Comparison of ENCODE assay signal across 20 cellular contexts in genomic region chr10:133245439-133246235, GRCh38. TPM values are rescaled to one million over a fixed set of nuclear protein-coding genes. Genes with fewer than 3 reads are reported as not detected.
A peak's percentile ranks its signal among the peaks of the same experiment; 100 is the strongest.
DNase-seq lines count a peak whose midpoint lies in the region; ATAC-seq and TF ChIP-seq lines count a peak whose summit lies in the region.
"Had no signal": no experiment of that assay in that cellular context is flagged by ENCODE, and none has a peak within 500 bp of the region (broad histone marks: within the 10 kb centered on the region; RNA-seq: fewer than 3 reads in every experiment).

No MANE protein-coding gene starts in this region.

- ATAC-seq in left colon: peak; percentile 90
- ATAC-seq in HG03521 (IDR thresholded peaks at IDR 0.05; ENCODE audit: unreplicated experiment): no peak
- ATAC-seq: foreskin keratinocyte; psoas muscle; stimulated activated naive CD8-positive, alpha-beta T cell treated with anti-CD3 and anti-CD28 coated beads, Interleukin-15, amount 100 ng/mL, for 72 hours had no signal

- H4K5ac ChIP-seq in H9 (ENCODE audit: insufficient read length, low read depth, low read length): no peak overlapping the region

- no peak overlapping the region for H3T11ph ChIP-seq in H9 (ENCODE audit: low read length)

- H2BK20ac ChIP-seq in H9 (ENCODE audit: low read depth, low read length, poor library complexity, severe bottlenecking): no peak overlapping the region

- H3K4me3 ChIP-seq in suprapubic skin: no peak overlapping the region
- H3K4me3 ChIP-seq: lung, PC-9, psoas muscle had no signal

- H3K9me3 ChIP-seq in H9 (ENCODE audit: control insufficient read depth, low read depth, low read length): no peaks in the 10 kb centered on the region
- H3K9me3 ChIP-seq in suprapubic skin: no peaks in the 10 kb centered on the region
- H3K9me3 ChIP-seq: psoas muscle had no signal

- no peaks in the 10 kb centered on the region for H3K36me3 ChIP-seq in suprapubic skin

- no peak overlapping the region for H2AFZ ChIP-seq in H9 (ENCODE audit: low read length)
- H2AFZ ChIP-seq: PC-9 had no signal

- H3K4me1 Mint-ChIP-seq in H9: peaks cover 23 to 33% of the 10 kb centered on the region in 2 experiments

- H3K4me1 ChIP-seq in H9 (ENCODE audit: insufficient read depth, low read length) (no peaks in the 10 kb centered on the region), suprapubic skin (peaks cover 9% of the 10 kb centered on the region)
- H3K4me1 ChIP-seq: foreskin keratinocyte, psoas muscle had no signal

- H4K91ac ChIP-seq in H9 (ENCODE audit: insufficient read length, low read depth, low read length): no peak overlapping the region

- no peak overlapping the region for H2BK12ac ChIP-seq in H9 (ENCODE audit: insufficient read length, low read depth, low read length)

- H2BK120ac ChIP-seq in H9 (ENCODE audit: low read depth, low read length, poor library complexity, severe bottlenecking): no peak overlapping the region

- no peak overlapping the region for H3K4me3 Mint-ChIP-seq in H9
- H3K4me3 Mint-ChIP-seq: natural killer cell treated with Interleukin-12 subunit alpha and Interleukin-12 subunit beta and Interleukin-15 and Interleukin-18, amount 100 ng/mL, for 72 hours; stimulated activated naive CD8-positive, alpha-beta T cell treated with anti-CD3 and anti-CD28 coated beads, Interleukin-15, amount 100 ng/mL, for 72 hours had no signal

- no peak overlapping the region for H3K4ac ChIP-seq in H9 (ENCODE audit: low read depth, low read length)

- H3K18ac ChIP-seq in H9 (ENCODE audit: insufficient read length, low read depth, low read length): peak overlapping the region; percentile 4

- no peaks in the 10 kb centered on the region; a peak in 2 of 5 replicates for H3K9me3 Mint-ChIP-seq in H9
- H3K9me3 Mint-ChIP-seq: natural killer cell treated with Interleukin-12 subunit alpha and Interleukin-12 subunit beta and Interleukin-15 and Interleukin-18, amount 100 ng/mL, for 72 hours; stimulated activated naive CD8-positive, alpha-beta T cell treated with anti-CD3 and anti-CD28 coated beads, Interleukin-15, amount 100 ng/mL, for 72 hours had no signal

- no peak overlapping the region for H3K23ac ChIP-seq in H9 (ENCODE audit: insufficient read length, low read depth, low read length)

- no peak overlapping the region for H4K8ac ChIP-seq in H9 (replicated peaks; ENCODE audit: insufficient read length, low read depth, low read length)

- no peak overlapping the region for H3K4me2 ChIP-seq in H9 (ENCODE audit: insufficient read depth, insufficient read length, low read length)
- H3K4me2 ChIP-seq: PC-9 had no signal

- no peak overlapping the region for H3K27ac Mint-ChIP-seq in H9
- H3K27ac Mint-ChIP-seq: stimulated activated naive CD8-positive, alpha-beta T cell treated with anti-CD3 and anti-CD28 coated beads, Interleukin-15, amount 100 ng/mL, for 72 hours had no signal

- H4K20me1 ChIP-seq in H9 (ENCODE audit: control insufficient read depth, insufficient read depth, insufficient read length): no peaks in the 10 kb centered on the region

- no peak for TF ChIP-seq POLR2A in suprapubic skin (IDR thresholded peaks at IDR 0.05)

- no CpG with 5 or more reads among the region's 33 CpGs for whole genome bisulfite sequencing in H9 (ENCODE audit: extremely low coverage, insufficient read length, low lambda C conversion rate)
- WGBS in suprapubic skin: 80% methylated on average over 2 of the region's 33 CpGs

- H3K56ac ChIP-seq in H9 (ENCODE audit: insufficient read length, low read depth, low read length): no peak overlapping the region

- H2BK15ac ChIP-seq in H9 (ENCODE audit: low read depth, low read length): no peak overlapping the region

- peaks cover 0 to 9% (median 0%) of the 10 kb centered on the region in 3 experiments; a peak in 3 of 7 replicates for H3K36me3 Mint-ChIP-seq in H9 (ENCODE audit: insufficient read depth in 1 of 3, low read depth in 3 of 3)
- H3K36me3 Mint-ChIP-seq: natural killer cell treated with Interleukin-12 subunit alpha and Interleukin-12 subunit beta and Interleukin-15 and Interleukin-18, amount 100 ng/mL, for 72 hours had no signal

- no peak overlapping the region for H3K9ac ChIP-seq in H9 (ENCODE audit: extremely low read depth, insufficient read length, low read length)

- DNase-seq in AG20443 (ENCODE audit: low spot score) (peak; percentile 67), H9 (peak; percentile 72), SW480 (ENCODE audit: low spot score) (peak; percentile 57), left colon (peak; percentile 54 to 67), suprapubic skin (ENCODE audit: low spot score in 2 of 2) (no peak), GM19238 (ENCODE audit: insufficient read length, low spot score) (no peak)
- no peak for DNase-seq in activated CD8-positive, alpha-beta memory T cell treated with anti-CD3 and anti-CD28 coated beads, Interleukin-2, amount 50 U/mL, for 48 hours
- DNase-seq: activated CD4-positive, CD25-positive, alpha-beta regulatory T cell; amniotic stem cell; foreskin keratinocyte; NCI-H1436; NCI-H510A treated with DMSO at 0.1 percent for 48 hours; PC-9; psoas muscle; stimulated activated CD4-positive, alpha-beta T cell treated with anti-CD3 and anti-CD28 coated beads, Interleukin-15, amount 100 ng/mL, for 24 hours; stimulated activated naive CD8-positive, alpha-beta T cell treated with anti-CD3 and anti-CD28 coated beads, Interleukin-15, amount 100 ng/mL, for 72 hours had no signal

- H3K79me2 ChIP-seq in H9 (ENCODE audit: insufficient read depth, low read length): no peaks in the 10 kb centered on the region

- no peak overlapping the region for H3K14ac ChIP-seq in H9 (ENCODE audit: insufficient read depth, low read length)

- H3K27me3 Mint-ChIP-seq in H9 (ENCODE audit: low read depth): peaks cover 7% of the 10 kb centered on the region

- no peaks in the 10 kb centered on the region for H3K23me2 ChIP-seq in H9 (ENCODE audit: insufficient read length, low read depth, low read length, poor library complexity, severe bottlenecking)

- intact Hi-C loops in left colon (cut with DNase I, micrococcal nuclease): no loop called here

- no peak overlapping the region for H3K27ac ChIP-seq in H9 (ENCODE audit: insufficient read length, low read depth, low read length)
- no peak overlapping the region for H3K27ac ChIP-seq in suprapubic skin
- H3K27ac ChIP-seq: foreskin keratinocyte, PC-9, psoas muscle had no signal

- no peak overlapping the region for H2AK5ac ChIP-seq in H9 (ENCODE audit: insufficient read length, low read length)

- H2BK5ac ChIP-seq in H9 (ENCODE audit: insufficient read length, low read length): no peak overlapping the region

- TF ChIP-seq EP300 in suprapubic skin (IDR thresholded peaks at IDR 0.05): no peak

- no peaks in the 10 kb centered on the region for H3K79me1 ChIP-seq in H9 (ENCODE audit: insufficient read depth, low read depth, low read length, poor library complexity, severe bottlenecking)

- no peak for TF ChIP-seq CTCF in H9 (conservative IDR thresholded peaks at IDR 0.05)
- no peak for TF ChIP-seq CTCF in suprapubic skin (IDR thresholded peaks at IDR 0.05)

- H3K27me3 ChIP-seq in H9 (ENCODE audit: insufficient read depth, low read length): no peaks in the 10 kb centered on the region
- peaks cover 91% of the 10 kb centered on the region for H3K27me3 ChIP-seq in suprapubic skin

RNA-seq across cellular contexts. Expression of gene VENTX, which starts 8.0 kb away (rescaled TPM):
- total RNA-seq in H9 (2021): 10.9 and 11.1 TPM in 2 replicates
- total RNA-seq in left colon: under 1 TPM in 1 of 2 donors, not detected in 1; 0.14 TPM
- total RNA-seq in suprapubic skin: 1 to 10 TPM in 1 of 4 donors, under 1 TPM in 2, not detected in 1; 0.17 to 2.3 (median 0.21) TPM
- total RNA-seq: activated CD8-positive, alpha-beta memory T cell treated with anti-CD3 and anti-CD28 coated beads for 36 hours; foreskin keratinocyte; natural killer cell treated with Interleukin-12 subunit alpha and Interleukin-12 subunit beta and Interleukin-15 and Interleukin-18, amount 100 ng/mL, for 72 hours; PC-9 had no signal

RNA-seq across cellular contexts. Expression of gene UTF1, which starts 15.6 kb away (rescaled TPM):
- total RNA-seq in H9 (2021) (31.5 and 38.6 TPM in 2 replicates), left colon (not detected), suprapubic skin (not detected)
- total RNA-seq: activated CD8-positive, alpha-beta memory T cell treated with anti-CD3 and anti-CD28 coated beads for 36 hours; foreskin keratinocyte; natural killer cell treated with Interleukin-12 subunit alpha and Interleukin-12 subunit beta and Interleukin-15 and Interleukin-18, amount 100 ng/mL, for 72 hours; PC-9; psoas muscle had no signal

RNA-seq across cellular contexts. Expression of gene ADAM8, which starts 31.0 kb away (rescaled TPM):
- total RNA-seq in H9 (2021) (4.5 and 5.4 TPM in 2 replicates), left colon (1 to 10 TPM; 2.3 to 2.8 TPM), suprapubic skin (10 to 100 TPM in 1 of 4 donors, 1 to 10 TPM in 3; 3.0 to 18.4 (median 4.1) TPM)

Comparison
In these comparisons a context has a peak if more than half of its experiments do, and no peak if none do; other contexts are left out.
1. DNase-seq: peak in AG20443 (single experiment), H9 (single experiment), SW480 (single experiment) and left colon (2 of 2); none in activated CD8-positive, alpha-beta memory T cell treated with anti-CD3 and anti-CD28 coated beads, Interleukin-2, amount 50 U/mL, for 48 hours (single experiment), suprapubic skin (0 of 2) and GM19238 (single experiment).
2. RNA of gene UTF1, which starts 15.6 kb away (total RNA-seq): 31.5 to 38.6 TPM in H9; not detected in left colon and not detected in suprapubic skin; every median in the first group is over 10 times any median in the second.